29 cellular contexts compared by ENCODE assay signal in genomic region chr4:179114615-179115014, GRCh38.
"Had no signal": no experiment of that assay in that cellular context is flagged by ENCODE, and none has a peak within 500 bp of the region (broad histone marks: within the 10 kb centered on the region; RNA-seq: fewer than 3 reads in every experiment).

No MANE protein-coding gene starts in this region.

- H3K27me3 Mint-ChIP-seq: dendritic cell treated with granulocyte-macrophage colony-stimulating factor and Interleukin-4, amounts not matched to agents 40 ng/mL and 50 ng/mL, for 4 days; effector memory CD8-positive, alpha-beta T cell had no signal

- DNase-seq: colonic mucosa; cortex of kidney; dermis blood vessel endothelial cell; dorsolateral prefrontal cortex; effector CD4-positive, alpha-beta T cell; effector CD8-positive, alpha-beta T cell; effector memory CD4-positive, alpha-beta T cell; effector memory CD8-positive, alpha-beta T cell; endodermal cell; erythroblast; esophagus squamous epithelium; foreskin fibroblast; foreskin keratinocyte; foreskin melanocyte; gastrocnemius medialis; glutamatergic neuron; head of caudate nucleus; heart left ventricle; heart right ventricle had no signal

- H3K4me2 ChIP-seq: hepatocyte had no signal

- ATAC-seq: effector memory CD8-positive, alpha-beta T cell; esophagus mucosa; foreskin keratinocyte; gastrocnemius medialis; gastroesophageal sphincter; heart left ventricle; heart right ventricle had no signal

- H3K27ac Mint-ChIP-seq: dendritic cell treated with granulocyte-macrophage colony-stimulating factor and Interleukin-4, amounts not matched to agents 40 ng/mL and 50 ng/mL, for 4 days; effector memory CD8-positive, alpha-beta T cell; endodermal cell had no signal

- H3K79me2 ChIP-seq: hepatocyte had no signal

- H3K27me3 ChIP-seq: colonic mucosa, dorsolateral prefrontal cortex, esophagus muscularis mucosa, esophagus squamous epithelium, foreskin keratinocyte, gastrocnemius medialis, gastroesophageal sphincter, heart left ventricle, heart right ventricle, hepatocyte had no signal

- H3K4me3 Mint-ChIP-seq: dendritic cell treated with granulocyte-macrophage colony-stimulating factor and Interleukin-4, amounts not matched to agents 40 ng/mL and 50 ng/mL, for 4 days; effector memory CD8-positive, alpha-beta T cell; endodermal cell had no signal

- H3K9me3 ChIP-seq: colonic mucosa, esophagus muscularis mucosa, esophagus squamous epithelium, gastrocnemius medialis, gastroesophageal sphincter had no signal

- H3K4me3 ChIP-seq: colonic mucosa, coronary artery, dorsolateral prefrontal cortex, esophagus muscularis mucosa, esophagus squamous epithelium, gastrocnemius medialis, gastroesophageal sphincter, heart left ventricle, heart right ventricle, hepatocyte had no signal

- H3K27ac ChIP-seq: colonic mucosa, coronary artery, dorsolateral prefrontal cortex, epithelial cell of prostate, esophagus muscularis mucosa, esophagus squamous epithelium, foreskin keratinocyte, gastrocnemius medialis, gastroesophageal sphincter, heart left ventricle, heart right ventricle, hepatocyte had no signal

- H2AFZ ChIP-seq: hepatocyte had no signal

- H3K36me3 ChIP-seq: colonic mucosa, esophagus muscularis mucosa, esophagus squamous epithelium, gastrocnemius medialis, gastroesophageal sphincter, heart left ventricle, heart right ventricle had no signal

- FAIRE-seq: endometrium, endothelial cell of umbilical vein, frontal cortex had no signal

- H3K9me3 Mint-ChIP-seq: endodermal cell had no signal

- H3K4me1 ChIP-seq: colonic mucosa, esophagus muscularis mucosa, esophagus squamous epithelium, foreskin keratinocyte, gastrocnemius medialis, gastroesophageal sphincter, heart left ventricle, heart right ventricle had no signal
